8 cellular contexts compared by ENCODE assay signal in genomic region chr1:90850181-90850924, GRCh38.
A peak's percentile ranks its signal among the peaks of the same experiment; 100 is the strongest.
DNase-seq lines count a peak whose midpoint lies in the region; ATAC-seq, FAIRE-seq and TF ChIP-seq lines count a peak whose summit lies in the region.

No MANE protein-coding gene starts in this region.

- no CpG with 5 or more reads among the region's 22 CpGs for WGBS in neuronal stem cell (ENCODE audit: extremely low coverage in 2 of 2, insufficient read length in 2 of 2, insufficient replicate concordance in 1 of 2), 2 donors

- CTCF ChIA-PET in Caco-2 (lab: Charles Lee), result interaction anchor here (1.1 kb wide), 1 partner anchor 129 kb away, joined by 4 read pairs; no protein-coding TSS in a partner anchor

- no peaks in the 10 kb centered on the region for H3K36me3 ChIP-seq in Caco-2 (ENCODE audit: control insufficient read depth, insufficient read depth, low read length)
- no peaks in the 10 kb centered on the region for H3K36me3 ChIP-seq in neuronal stem cell (replicated peaks in 1 of 2; ENCODE audit: control insufficient read depth in 2 of 2, insufficient read depth in 2 of 2, low read length in 2 of 2)

- H3K9me3 ChIP-seq in Caco-2, result no peaks in the 10 kb centered on the region
- H3K9me3 ChIP-seq in T-helper 17 cell (ENCODE audit: control insufficient read depth, low read length, poor library complexity, severe bottlenecking), result no peaks in the 10 kb centered on the region
- H3K9me3 ChIP-seq in neuronal stem cell (replicated peaks in 1 of 2; ENCODE audit: control insufficient read depth in 2 of 2, insufficient read depth in 1 of 2, low read depth in 1 of 2, low read length in 2 of 2), result no peaks in the 10 kb centered on the region

- H4K91ac ChIP-seq in neuronal stem cell (ENCODE audit: low read depth, low read length, poor library complexity), result no peak overlapping the region

- H3K36me3 Mint-ChIP-seq in Caco-2 (ENCODE audit: insufficient read depth, unreplicated experiment) (no peaks in the 10 kb centered on the region), T-helper 17 cell (ENCODE audit: low read depth) (no peaks in the 10 kb centered on the region)

- H3K23ac ChIP-seq in neuronal stem cell (ENCODE audit: low read depth, low read length, poor library complexity), result no peak overlapping the region

- H3K4me1 ChIP-seq in Caco-2 (no peaks in the 10 kb centered on the region), neuronal stem cell (ENCODE audit: control insufficient read depth in 2 of 2, insufficient read depth in 1 of 2, low read depth in 1 of 2, low read length in 2 of 2) (peaks cover 5 to 7% of the 10 kb centered on the region in 2 donors)

- H2BK15ac ChIP-seq in neuronal stem cell (ENCODE audit: low read length), result no peak overlapping the region

- peak overlapping the region; percentile 99 for H3K4me2 ChIP-seq in neuronal stem cell (ENCODE audit: insufficient read depth, low read length, poor library complexity, severe bottlenecking)

- H4K8ac ChIP-seq in neuronal stem cell (ENCODE audit: low read depth, low read length), result no peak overlapping the region

- H2BK12ac ChIP-seq in neuronal stem cell (ENCODE audit: low read length), result no peak overlapping the region

- no peak overlapping the region for H2BK5ac ChIP-seq in neuronal stem cell (ENCODE audit: low read length)

- peak overlapping the region; percentile 100 for H2AFZ ChIP-seq in neuronal stem cell (ENCODE audit: low read length)

- H2AK5ac ChIP-seq in neuronal stem cell (ENCODE audit: low read depth, low read length), result no peak overlapping the region

- DNase-seq in Caco-2, result peak; percentile 32 to 38
- DNase-seq in T-helper 17 cell, result no peak
- peak; percentile 13 for DNase-seq in fibroblast of the aortic adventitia (ENCODE audit: low read depth)
- DNase-seq in neuronal stem cell (ENCODE audit: low spot score), result no peak
- no peak for DNase-seq in RCC 7860 (ENCODE audit: low spot score)
- no peak for DNase-seq in activated CD8-positive, alpha-beta memory T cell treated with anti-CD3 and anti-CD28 coated beads for 24 hours

- H3K27ac Mint-ChIP-seq in Caco-2 (ENCODE audit: unreplicated experiment), result no peak overlapping the region
- peak overlapping the region; percentile 49 for H3K27ac Mint-ChIP-seq in T-helper 17 cell

- H3K4me3 ChIP-seq in Caco-2 (ENCODE audit: low read depth, low read length) (peak overlapping the region; percentile 87), fibroblast of the aortic adventitia (ENCODE audit: low read depth, low read length) (peak overlapping the region; percentile 80), neuronal stem cell (ENCODE audit: low read length in 2 of 2) (peak overlapping the region; percentile 67 to 96)

- H3K4me3 Mint-ChIP-seq in Caco-2 (ENCODE audit: unreplicated experiment) (peak overlapping the region; percentile 77), T-helper 17 cell (peak overlapping the region; percentile 89)

- no TSS peak for BruUV-seq in Caco-2 (replicated peaks; lab: Mats Ljungman, UMichigan)

- H3K79me1 ChIP-seq in neuronal stem cell (ENCODE audit: low read depth, low read length), result no peaks in the 10 kb centered on the region

- H3K9me3 Mint-ChIP-seq in Caco-2 (ENCODE audit: unreplicated experiment), result no peaks in the 10 kb centered on the region

- H3K27ac ChIP-seq in neuronal stem cell (replicated peaks; ENCODE audit: low read length), result no peak overlapping the region

- POLR2A ChIA-PET in Caco-2 (lab: Charles Lee), result no interaction called here

- no peak for FAIRE-seq in RCC 7860 (lab: Jason Lieb, UNC)

- TF ChIP-seq CTCF in Caco-2 (IDR thresholded peaks at IDR 0.05; ENCODE audit: insufficient read depth in 1 of 2, low read depth in 1 of 2, low read length in 1 of 2, severe bottlenecking in 1 of 2, unreplicated experiment in 1 of 2), result no peak
- TF ChIP-seq CTCF in fibroblast of the aortic adventitia (IDR thresholded peaks at IDR 0.05; ENCODE audit: insufficient read depth, low read length), result no peak

- H3K14ac ChIP-seq in neuronal stem cell (ENCODE audit: low read length), result no peak overlapping the region

- no peaks in the 10 kb centered on the region for H3K4me1 Mint-ChIP-seq in Caco-2 (ENCODE audit: low read depth, unreplicated experiment)
- peaks cover 13% of the 10 kb centered on the region for H3K4me1 Mint-ChIP-seq in T-helper 17 cell

- H2BK120ac ChIP-seq in neuronal stem cell (ENCODE audit: low read depth, low read length), result no peak overlapping the region

- intact Hi-C loops in Caco-2 (cut with micrococcal nuclease; ENCODE audit: unreplicated experiment), result loop anchor here (2.0 to 10.0 kb wide), 2 partner anchors 114 to 126 kb away; no protein-coding TSS in a partner anchor

- peak overlapping the region; percentile 95 for H3K18ac ChIP-seq in neuronal stem cell (ENCODE audit: low read length)

- H3K27me3 ChIP-seq in Caco-2 (replicated peaks; ENCODE audit: control insufficient read depth, insufficient read depth, low read length) (no peaks in the 10 kb centered on the region), neuronal stem cell (ENCODE audit: control insufficient read depth in 3 of 3, insufficient read depth in 3 of 3, low read depth in 1 of 3, low read length in 3 of 3) (peaks cover 0 to 37% (median 20%) of the 10 kb centered on the region in 3 experiments)

- H3K4ac ChIP-seq in neuronal stem cell (ENCODE audit: low read length), result no peak overlapping the region

- H3K9ac ChIP-seq in neuronal stem cell (ENCODE audit: low read depth, low read length, poor library complexity), result peak overlapping the region; percentile 66

- ATAC-seq in HG02571 (IDR thresholded peaks at IDR 0.05; ENCODE audit: unreplicated experiment), result peak; percentile 11
- ATAC-seq in T-helper 17 cell, result no peak
- ATAC-seq in GM21576 (IDR thresholded peaks at IDR 0.05; ENCODE audit: unreplicated experiment), result no peak

- no peaks in the 10 kb centered on the region for H3K27me3 Mint-ChIP-seq in Caco-2 (ENCODE audit: insufficient read depth, unreplicated experiment)
- H3K27me3 Mint-ChIP-seq in T-helper 17 cell, result peaks cover 44% of the 10 kb centered on the region

Comparison
In these comparisons a context has a peak if more than half of its experiments do, and no peak if none do; other contexts are left out.
1. DNase-seq: peak in Caco-2 (2 of 2) and fibroblast of the aortic adventitia (single experiment); none in T-helper 17 cell (0 of 3), neuronal stem cell (single experiment), RCC 7860 (single experiment) and activated CD8-positive, alpha-beta memory T cell treated with anti-CD3 and anti-CD28 coated beads for 24 hours (single experiment).
2. Peak in every context shown above with its lines, with median percentiles within 50 percentile points of each other: H3K4me3 ChIP-seq.